In genomic region chr10:77082601-77083252, GRCh38 we compare ENCODE assay signal across 16 cellular contexts.
DNase-seq lines count a peak whose midpoint lies in the region; ATAC-seq and TF ChIP-seq lines count a peak whose summit lies in the region.
"Had no signal": no experiment of that assay in that cellular context is flagged by ENCODE, and none has a peak within 500 bp of the region (broad histone marks: within the 10 kb centered on the region; RNA-seq: fewer than 3 reads in every experiment).

No MANE protein-coding gene starts in this region.

- no peaks in the 10 kb centered on the region for H3K36me3 ChIP-seq in HCT116 (ENCODE audit: control insufficient read depth in 1 of 2, insufficient read depth in 2 of 2, low read length in 2 of 2)
- H3K36me3 ChIP-seq: esophagus squamous epithelium had no signal

- no peaks in the 10 kb centered on the region for H3K79me2 ChIP-seq in HCT116 (ENCODE audit: insufficient read depth, low read length)

- TF ChIP-seq RAD21 in HCT116 (IDR thresholded peaks at IDR 0.05; ENCODE audit: low read depth) = no peak

- no TSS peak for BruUV-seq in HCT116 (replicated peaks; lab: Mats Ljungman, UMichigan)

- DNase-seq in HCT116 (ENCODE audit: low read depth, low spot score) = no peak
- DNase-seq in astrocyte of the spinal cord (ENCODE audit: low read depth, low spot score) = no peak
- peak; percentile 89 for DNase-seq in iPS DF 4.7 (ENCODE audit: extremely low read depth, low spot score)
- no peak for DNase-seq in stimulated activated CD4-positive, alpha-beta T cell treated with anti-CD3 and anti-CD28 coated beads, Interleukin-1b, Interleukin-23, amount 100 ng/mL, for 48 hours
- no peak for DNase-seq in NCI-H510A (lab: John Stamatoyannopoulos, UW)
- DNase-seq: activated CD4-positive, CD25-positive, alpha-beta regulatory T cell treated with anti-CD3 and anti-CD28 coated beads, Interleukin-2, amount 50 U/mL, for 72 hours; activated naive CD8-positive, alpha-beta T cell treated with anti-CD3 and anti-CD28 coated beads for 36 hours; esophagus squamous epithelium; KG1; OCI-M1; right cardiac atrium; stimulated activated CD4-positive, alpha-beta T cell treated with anti-CD3 and anti-CD28 coated beads, Interleukin-2, amount 100 ng/mL, for 48 hours had no signal

- intact Hi-C loops in HCT116 (cut with micrococcal nuclease) = no loop called here

- peaks cover 17% of the 10 kb centered on the region; the same call in 1 of the 2 replicates for H3K27me3 ChIP-seq in HCT116 (ENCODE audit: insufficient read depth, low read length)
- H3K27me3 ChIP-seq: esophagus squamous epithelium had no signal

- CTCF ChIA-PET in HCT116 (lab: Charles Lee) = no interaction called here

- no peaks in the 10 kb centered on the region for H3K9me3 ChIP-seq in HCT116 (ENCODE audit: control insufficient read depth in 1 of 2, insufficient read depth in 1 of 2, low read depth in 1 of 2, low read length in 2 of 2)
- H3K9me3 ChIP-seq: esophagus squamous epithelium had no signal

- POLR2A ChIA-PET in HCT116 (lab: Charles Lee) = no interaction called here

- ATAC-seq in HCT116 (peak; percentile 61; the same call in 1 of the 2 replicates), HG02642 (IDR thresholded peaks at IDR 0.05; ENCODE audit: poor library complexity, unreplicated experiment) (no peak), GM19324 (IDR thresholded peaks at IDR 0.05; ENCODE audit: low FRiP score, unreplicated experiment) (no peak)
- ATAC-seq: right cardiac atrium had no signal

- H3K4me2 ChIP-seq in HCT116 (ENCODE audit: low read length) = no peak overlapping the region

- no peaks in the 10 kb centered on the region for H3K4me1 ChIP-seq in HCT116 (ENCODE audit: control insufficient read depth in 1 of 2, insufficient read depth in 2 of 2, low read length in 2 of 2)

- TF ChIP-seq POLR2A in HCT116 (IDR thresholded peaks at IDR 0.05; ENCODE audit: borderline replicate concordance, extremely low read depth, insufficient read depth, insufficient read length) = no peak

- H3K4me3 ChIP-seq in HCT116 (replicated peaks in 1 of 2; ENCODE audit: low read depth in 1 of 2, low read length in 2 of 2) (no peak overlapping the region), astrocyte of the spinal cord (ENCODE audit: low read depth, low read length) (no peak overlapping the region)
- H3K4me3 ChIP-seq: coronary artery, esophagus squamous epithelium had no signal

- H2AFZ ChIP-seq in HCT116 (ENCODE audit: low read depth, low read length, poor library complexity, severe bottlenecking) = no peak overlapping the region

- no peaks in the 10 kb centered on the region for H3K9me2 ChIP-seq in HCT116 (ENCODE audit: insufficient read depth)

- in situ Hi-C loops in astrocyte of the spinal cord (cut with HindIII; ENCODE audit: low sequenced_read_pairs) = no loop called here

- TF ChIP-seq CTCF in C4-2B (conservative IDR thresholded peaks at IDR 0.05) (peak; percentile 39), HCT116 (IDR thresholded peaks at IDR 0.05 in 2 of 3, conservative IDR thresholded peaks at IDR 0.05 in 1 of 3; ENCODE audit: borderline replicate concordance in 1 of 3, insufficient read depth in 1 of 3, low read depth in 2 of 3, low read length in 2 of 3) (peak in 2 of 3 experiments; percentile 40 to 62; a peak in 4 of 6 replicates), astrocyte of the spinal cord (IDR thresholded peaks at IDR 0.05; ENCODE audit: low read depth, low read length) (peak; percentile 11)

- H3K9ac ChIP-seq in HCT116 (ENCODE audit: low read length) = no peak overlapping the region

- RAD21 ChIA-PET in HCT116 (lab: Charles Lee; ENCODE audit: low non-redundant PET in 1 of 2, low total read pairs in 2 of 2, uncharacterized antibody in 2 of 2, unreplicated experiment in 2 of 2) = no interaction called here

- H3K27ac ChIP-seq in C4-2B (no peak overlapping the region), HCT116 (ENCODE audit: low read depth, low read length) (no peak overlapping the region)
- H3K27ac ChIP-seq: coronary artery had no signal

- no peaks in the 10 kb centered on the region for H4K20me1 ChIP-seq in HCT116 (ENCODE audit: insufficient read depth)

TF ChIP-seq in HCT116, 20 proteins besides CTCF, POLR2A, EP300 and RAD21:
- TF ChIP-seq CBX3 (IDR thresholded peaks at IDR 0.05; ENCODE audit: low read depth) (no peak), ZFX (IDR thresholded peaks at IDR 0.05) (no peak), SRF (IDR thresholded peaks at IDR 0.05; ENCODE audit: low read depth) (no peak), EZH2phosphoT487 (IDR thresholded peaks at IDR 0.05; ENCODE audit: borderline replicate concordance) (no peak), CEBPB (IDR thresholded peaks at IDR 0.05; ENCODE audit: low read depth) (no peak)
- TF ChIP-seq, protein P1, sequence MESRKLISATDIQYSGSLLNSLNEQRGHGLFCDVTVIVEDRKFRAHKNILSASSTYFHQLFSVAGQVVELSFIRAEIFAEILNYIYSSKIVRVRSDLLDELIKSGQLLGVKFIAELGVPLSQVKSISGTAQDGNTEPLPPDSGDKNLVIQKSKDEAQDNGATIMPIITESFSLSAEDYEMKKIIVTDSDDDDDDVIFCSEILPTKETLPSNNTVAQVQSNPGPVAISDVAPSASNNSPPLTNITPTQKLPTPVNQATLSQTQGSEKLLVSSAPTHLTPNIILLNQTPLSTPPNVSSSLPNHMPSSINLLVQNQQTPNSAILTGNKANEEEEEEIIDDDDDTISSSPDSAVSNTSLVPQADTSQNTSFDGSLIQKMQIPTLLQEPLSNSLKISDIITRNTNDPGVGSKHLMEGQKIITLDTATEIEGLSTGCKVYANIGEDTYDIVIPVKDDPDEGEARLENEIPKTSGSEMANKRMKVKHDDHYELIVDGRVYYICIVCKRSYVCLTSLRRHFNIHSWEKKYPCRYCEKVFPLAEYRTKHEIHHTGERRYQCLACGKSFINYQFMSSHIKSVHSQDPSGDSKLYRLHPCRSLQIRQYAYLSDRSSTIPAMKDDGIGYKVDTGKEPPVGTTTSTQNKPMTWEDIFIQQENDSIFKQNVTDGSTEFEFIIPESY (IDR thresholded peaks at IDR 0.05; ENCODE audit: extremely low read depth, insufficient replicate concordance, low read length) = no peak
TF ChIP-seq in HCT116: peak in this region for 0.
